1 cellular context compared by ENCODE assay signal in the genomic region with DNA sequence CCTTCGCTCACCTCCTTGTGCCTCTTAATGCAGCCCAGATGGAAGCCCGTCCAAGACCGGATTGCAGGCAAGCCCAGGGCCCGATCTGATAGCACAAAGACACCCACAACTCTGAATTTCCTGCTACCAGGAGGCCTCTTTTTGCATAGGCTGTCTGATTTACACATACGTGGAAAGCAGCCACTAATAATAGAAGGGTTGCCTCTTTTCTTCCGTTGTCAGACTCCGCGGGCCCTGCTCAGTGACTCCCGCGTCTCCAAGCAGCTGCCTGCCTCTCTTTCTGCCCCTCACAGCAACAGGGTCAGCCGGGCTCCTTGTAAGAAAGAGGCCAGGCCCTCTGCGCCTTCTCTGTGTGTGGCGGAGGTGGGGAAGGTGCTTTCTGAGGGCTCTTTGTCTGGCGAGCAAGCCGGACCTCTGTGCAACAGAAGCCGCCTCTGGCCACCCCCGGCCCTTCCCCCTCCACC.
TF ChIP-seq lines count a peak whose summit lies in the region.

No MANE protein-coding gene starts in this region.

TF ChIP-seq in SK-N-SH, 30 proteins besides CTCF, POLR2A, EP300 and RAD21 (continued from another document):
- TF ChIP-seq, protein P1, sequence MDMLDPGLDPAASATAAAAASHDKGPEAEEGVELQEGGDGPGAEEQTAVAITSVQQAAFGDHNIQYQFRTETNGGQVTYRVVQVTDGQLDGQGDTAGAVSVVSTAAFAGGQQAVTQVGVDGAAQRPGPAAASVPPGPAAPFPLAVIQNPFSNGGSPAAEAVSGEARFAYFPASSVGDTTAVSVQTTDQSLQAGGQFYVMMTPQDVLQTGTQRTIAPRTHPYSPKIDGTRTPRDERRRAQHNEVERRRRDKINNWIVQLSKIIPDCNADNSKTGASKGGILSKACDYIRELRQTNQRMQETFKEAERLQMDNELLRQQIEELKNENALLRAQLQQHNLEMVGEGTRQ (IDR thresholded peaks at IDR 0.05; ENCODE audit: borderline replicate concordance, low read depth, low read length): no peak
- TF ChIP-seq RFX5 (IDR thresholded peaks at IDR 0.05; ENCODE audit: low read length) (no peak), YY1 (IDR thresholded peaks at IDR 0.05; ENCODE audit: low read depth) (no peak), MEF2A (IDR thresholded peaks at IDR 0.05; ENCODE audit: borderline replicate concordance, low read depth) (no peak)
